Comparison of ENCODE assay signal across 10 cellular contexts in genomic region chr16:53913082-53913870, GRCh38.
DNase-seq lines count a peak whose midpoint lies in the region; ATAC-seq and TF ChIP-seq lines count a peak whose summit lies in the region.
"Had no signal": no experiment of that assay in that cellular context is flagged by ENCODE, and none has a peak within 500 bp of the region (broad histone marks: within the 10 kb centered on the region; RNA-seq: fewer than 3 reads in every experiment).

No MANE protein-coding gene starts in this region.

- H3K9me2 ChIP-seq in PC-9 (ENCODE audit: insufficient read depth): no peaks in the 10 kb centered on the region

- H3K9me3 ChIP-seq in PC-9 (ENCODE audit: insufficient read depth, low read depth): no peaks in the 10 kb centered on the region

- H3K4me3 Mint-ChIP-seq in T-helper 1 cell treated with Interleukin-12 subunit alpha and Interleukin-12 subunit beta and Interleukin-4 antibody, amounts not matched to agents 30 μg/mL and 1 μg/mL, for 36 hours: peak overlapping the region; percentile 32
- H3K4me3 Mint-ChIP-seq: dendritic cell treated with granulocyte-macrophage colony-stimulating factor and Interleukin-4, amounts not matched to agents 40 ng/mL and 50 ng/mL, for 4 days had no signal

- intact Hi-C loops in PC-9 (cut with micrococcal nuclease; ENCODE audit: unreplicated experiment): no loop called here

- H3K4me1 ChIP-seq in PC-9 (replicated peaks; ENCODE audit: insufficient read depth): no peaks in the 10 kb centered on the region; the same call in 1 of the 2 replicates

- no peak overlapping the region for H2AFZ ChIP-seq in PC-9

- H3K9me3 Mint-ChIP-seq in T-helper 1 cell treated with Interleukin-12 subunit alpha and Interleukin-12 subunit beta and Interleukin-4 antibody, amounts not matched to agents 30 μg/mL and 1 μg/mL, for 36 hours: no peaks in the 10 kb centered on the region
- H3K9me3 Mint-ChIP-seq: dendritic cell treated with granulocyte-macrophage colony-stimulating factor and Interleukin-4, amounts not matched to agents 40 ng/mL and 50 ng/mL, for 4 days had no signal

- no TSS peak for BruUV-seq in PC-9 (replicated peaks; lab: Mats Ljungman, UMichigan)

- H3F3A ChIP-seq in PC-9 (ENCODE audit: insufficient read depth, low read depth): no peaks in the 10 kb centered on the region

- no peaks in the 10 kb centered on the region for H3K36me3 ChIP-seq in PC-9 (ENCODE audit: low read depth)

- H3K79me2 ChIP-seq in PC-9 (ENCODE audit: low read depth): no peaks in the 10 kb centered on the region

- no peaks in the 10 kb centered on the region; the same call in 1 of the 2 replicates for H4K20me1 ChIP-seq in PC-9 (ENCODE audit: insufficient read depth)

- no peaks in the 10 kb centered on the region for H3K27me3 Mint-ChIP-seq in T-helper 1 cell treated with Interleukin-12 subunit alpha and Interleukin-12 subunit beta and Interleukin-4 antibody, amounts not matched to agents 30 μg/mL and 1 μg/mL, for 36 hours (ENCODE audit: low read depth)
- H3K27me3 Mint-ChIP-seq: dendritic cell treated with granulocyte-macrophage colony-stimulating factor and Interleukin-4, amounts not matched to agents 40 ng/mL and 50 ng/mL, for 4 days had no signal

- H3K36me3 Mint-ChIP-seq in T-helper 1 cell treated with Interleukin-12 subunit alpha and Interleukin-12 subunit beta and Interleukin-4 antibody, amounts not matched to agents 30 μg/mL and 1 μg/mL, for 36 hours (ENCODE audit: low read depth): peaks cover 8% of the 10 kb centered on the region

- H3K4me3 ChIP-seq in foreskin fibroblast (ENCODE audit: low read depth in 1 of 2, low read length in 2 of 2) (no peak overlapping the region), PC-9 (no peak overlapping the region)

- POLR2A ChIA-PET in PC-9 (lab: Charles Lee; ENCODE audit: unreplicated experiment): no interaction called here

- no peak for TF ChIP-seq CTCF in foreskin fibroblast (IDR thresholded peaks at IDR 0.05; ENCODE audit: low read depth, low read length)
- no peak for TF ChIP-seq CTCF in PC-9 (conservative IDR thresholded peaks at IDR 0.05)

- H3K4me2 ChIP-seq in PC-9: no peak overlapping the region

- CTCF ChIA-PET in PC-9 (lab: Charles Lee): no interaction called here

- peak overlapping the region; percentile 82 for H3K27ac Mint-ChIP-seq in T-helper 1 cell treated with Interleukin-12 subunit alpha and Interleukin-12 subunit beta and Interleukin-4 antibody, amounts not matched to agents 30 μg/mL and 1 μg/mL, for 36 hours
- H3K27ac Mint-ChIP-seq: dendritic cell treated with granulocyte-macrophage colony-stimulating factor and Interleukin-4, amounts not matched to agents 40 ng/mL and 50 ng/mL, for 4 days had no signal

- no peaks in the 10 kb centered on the region for H3K27me3 ChIP-seq in PC-9 (ENCODE audit: insufficient read depth, low read depth)

- peak; percentile 31 for DNase-seq in activated CD4-positive, alpha-beta T cell treated with anti-CD3 and anti-CD28 coated beads for 48 hours
- DNase-seq in activated CD4-positive, alpha-beta T cell treated with anti-CD3 and anti-CD28 coated beads, Interleukin-2, amount 50 U/mL, for 4 hours: no peak
- DNase-seq in foreskin fibroblast (peak; percentile 92 to 95), mesenteric fat pad (ENCODE audit: low spot score) (no peak), PC-9 (no peak)
- peak; percentile 53 for DNase-seq in stimulated activated CD8-positive, alpha-beta memory T cell treated with anti-CD3 and anti-CD28 coated beads, Interleukin-4, amount 100 ng/mL, for 48 hours

- peaks cover 42% of the 10 kb centered on the region for H3K4me1 Mint-ChIP-seq in T-helper 1 cell treated with Interleukin-12 subunit alpha and Interleukin-12 subunit beta and Interleukin-4 antibody, amounts not matched to agents 30 μg/mL and 1 μg/mL, for 36 hours (ENCODE audit: low read depth)

- ATAC-seq in GM21526 (IDR thresholded peaks at IDR 0.05; ENCODE audit: low FRiP score, unreplicated experiment): no peak

- H3K27ac ChIP-seq in PC-9: no peak overlapping the region
- H3K27ac ChIP-seq: C4-2B had no signal

Comparison
In these comparisons a context has a peak if more than half of its experiments do, and no peak if none do; other contexts are left out.
1. DNase-seq: peak in activated CD4-positive, alpha-beta T cell treated with anti-CD3 and anti-CD28 coated beads for 48 hours (single experiment), foreskin fibroblast (2 of 2) and stimulated activated CD8-positive, alpha-beta memory T cell treated with anti-CD3 and anti-CD28 coated beads, Interleukin-4, amount 100 ng/mL, for 48 hours (single experiment); none in activated CD4-positive, alpha-beta T cell treated with anti-CD3 and anti-CD28 coated beads, Interleukin-2, amount 50 U/mL, for 4 hours (0 of 2), mesenteric fat pad (single experiment) and PC-9 (0 of 2).